ENCODE assay signal across 35 cellular contexts in the genomic region with DNA sequence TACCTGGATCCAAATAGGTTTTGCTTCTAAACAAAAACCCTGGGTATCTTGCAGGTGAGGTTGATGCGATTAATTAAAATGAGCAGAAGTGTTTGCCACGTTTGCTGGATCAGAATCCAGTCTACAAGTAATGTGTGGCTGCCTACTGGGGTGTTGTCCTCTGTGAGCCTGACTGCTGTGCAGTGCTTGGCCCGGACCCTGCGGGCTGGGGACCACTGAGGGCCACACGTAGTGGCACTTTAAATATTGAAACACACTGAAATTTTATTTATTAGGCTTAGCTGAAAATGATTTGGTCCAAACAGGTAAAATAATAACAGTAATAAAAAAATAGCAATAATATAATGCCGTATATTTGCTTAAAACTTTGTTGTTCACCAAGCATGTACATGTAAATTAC.
"Had no signal": no experiment of that assay in that cellular context is flagged by ENCODE, and none has a peak within 500 bp of the region (broad histone marks: within the 10 kb centered on the region; RNA-seq: fewer than 3 reads in every experiment).

No MANE protein-coding gene starts in this region.

- DNase-seq: Karpas-422, Kasumi-1, MG63, MM.1S, MV-4-11, NCI-H1048, NCI-H1092, NCI-H1092 treated with DMSO at 0.1 percent for 48 hours, NCI-H1105, NCI-H1105 treated with DMSO at 0.1 percent for 48 hours, NCI-H1417, NCI-H1417 treated with DMSO at 0.1 percent for 48 hours, NCI-H1436, NCI-H1436 treated with DMSO at 0.1 percent for 48 hours, NCI-H146, NCI-H1694, NCI-H1694 treated with DMSO at 0.1 percent for 48 hours, NCI-H187, NCI-H187 treated with DMSO at 0.1 percent for 48 hours, NCI-H1930, NCI-H2029, NCI-H2029 treated with DMSO at 0.1 percent for 48 hours, NCI-H2081, NCI-H2081 treated with DMSO at 0.1 percent for 48 hours, NCI-H2107, NCI-H2171, NCI-H2171 treated with DMSO at 0.1 percent for 48 hours, NCI-H2227 treated with DMSO at 0.1 percent for 48 hours, NCI-H226, NCI-H345, NCI-H446, NCI-H446 treated with DMSO at 0.1 percent for 48 hours, NCI-H510A, NCI-H510A treated with DMSO at 0.1 percent for 48 hours, NCI-H524 had no signal

- H3K27me3 ChIP-seq: MG63 had no signal

- H3K4me3 ChIP-seq: MG63 had no signal

- H3K36me3 ChIP-seq: MG63 had no signal

- H3K9me3 ChIP-seq: MG63 had no signal
